21 cellular contexts compared by ENCODE assay signal in the genomic region with DNA sequence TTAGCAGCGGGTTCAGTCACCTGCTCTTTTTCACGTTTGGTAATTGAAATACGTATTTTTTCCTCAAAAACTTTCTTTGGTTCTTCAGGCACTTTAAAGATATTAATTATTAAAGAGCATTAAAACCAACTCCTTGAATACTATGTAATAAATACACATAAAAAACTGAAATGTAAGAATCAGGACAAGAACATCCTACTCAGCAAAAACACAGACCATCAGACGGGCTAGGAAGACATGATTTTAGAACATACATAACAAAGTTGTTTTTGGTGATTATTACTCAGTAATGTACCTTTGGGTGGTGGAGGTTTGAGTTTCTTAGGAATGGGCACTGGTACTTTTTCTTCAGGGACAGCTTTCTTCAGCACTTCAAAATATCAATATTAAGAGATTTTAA.
DNase-seq lines count a peak whose midpoint lies in the region; ATAC-seq, FAIRE-seq and TF ChIP-seq lines count a peak whose summit lies in the region.
"Had no signal": no experiment of that assay in that cellular context is flagged by ENCODE, and none has a peak within 500 bp of the region (broad histone marks: within the 10 kb centered on the region; RNA-seq: fewer than 3 reads in every experiment).

No MANE protein-coding gene starts in this region.

- no peak overlapping the region for H2BK15ac ChIP-seq in IMR-90 (ENCODE audit: low read depth, low read length)

- no peak for TF ChIP-seq RAD21 in HepG2 (CRISPR knock-in tag; IDR thresholded peaks at IDR 0.05)
- TF ChIP-seq RAD21 in IMR-90 (IDR thresholded peaks at IDR 0.05; ENCODE audit: low read length), result no peak

- ATAC-seq in HepG2 (no peak), right lobe of liver (no peak), IMR-90 (ENCODE audit: low read depth) (no peak), psoas muscle (peak in 1 of 4 donors; percentile 6), HG03045 (IDR thresholded peaks at IDR 0.05; ENCODE audit: unreplicated experiment) (no peak)
- ATAC-seq: CD8-positive, alpha-beta T cell had no signal

- no peak overlapping the region for H3K23ac ChIP-seq in IMR-90 (ENCODE audit: low read depth, low read length)

- H2AK9ac ChIP-seq in IMR-90 (replicated peaks; ENCODE audit: low read depth, low read length, poor library complexity), result no peak overlapping the region

- no peak overlapping the region for H3K14ac ChIP-seq in IMR-90 (replicated peaks; ENCODE audit: low read depth, low read length)

- H4K20me1 ChIP-seq in HepG2 (ENCODE audit: insufficient read depth, low read length), result no peaks in the 10 kb centered on the region
- H4K20me1 ChIP-seq in IMR-90 (ENCODE audit: insufficient read depth, low read length), result no peaks in the 10 kb centered on the region
- H4K20me1 ChIP-seq: BLaER1 treated with 17β-estradiol and CSF1 and Interleukin-3, amounts not matched to agents 10 nM and 100 nM had no signal

- H3K4me3 ChIP-seq in HepG2 (replicated peaks in 1 of 3; ENCODE audit: insufficient read depth in 1 of 3, low read depth in 2 of 3, low read length in 3 of 3), result no peak overlapping the region
- no peak overlapping the region for H3K4me3 ChIP-seq in right lobe of liver
- no peak overlapping the region for H3K4me3 ChIP-seq in IMR-90 (ENCODE audit: insufficient read depth, low read depth, low read length)
- H3K4me3 ChIP-seq in psoas muscle, result no peak overlapping the region
- H3K4me3 ChIP-seq: BLaER1 treated with 17β-estradiol and CSF1 and Interleukin-3, amounts not matched to agents 10 nM and 100 nM had no signal

- H3K79me2 ChIP-seq in HepG2 (ENCODE audit: insufficient read depth, low read length), result no peaks in the 10 kb centered on the region

- H3K27ac ChIP-seq in HepG2 (ENCODE audit: extremely low read length, insufficient read depth, low read length), result no peak overlapping the region
- H3K27ac ChIP-seq in right lobe of liver, result no peak overlapping the region
- no peak overlapping the region for H3K27ac ChIP-seq in IMR-90 (ENCODE audit: insufficient read depth, low read length)
- H3K27ac ChIP-seq in psoas muscle, result peak overlapping the region; percentile 57
- H3K27ac ChIP-seq: BLaER1 treated with 17β-estradiol and CSF1 and Interleukin-3, amounts not matched to agents 10 nM and 100 nM; C4-2B had no signal

- no peak overlapping the region for H4K91ac ChIP-seq in IMR-90 (ENCODE audit: insufficient read depth, low read depth, low read length)

- H3K9ac ChIP-seq in HepG2 (ENCODE audit: insufficient read depth, low read depth, low read length) (no peak overlapping the region), IMR-90 (ENCODE audit: low read depth, low read length) (no peak overlapping the region)
- H3K9ac ChIP-seq: BLaER1 treated with 17β-estradiol and CSF1 and Interleukin-3, amounts not matched to agents 10 nM and 100 nM had no signal

- DNase-seq in HepG2 (ENCODE audit: low spot score) (no peak), right lobe of liver (no peak), IMR-90 (no peak), psoas muscle (no peak), MV-4-11 (lab: John Stamatoyannopoulos, UW) (no peak)
- DNase-seq: 8988T; AML-193; Caco-2; Calu3; CD4-positive, alpha-beta T cell; CD8-positive, alpha-beta T cell; DMS79 treated with DMSO at 0.1 percent for 48 hours; GF-D8 had no signal

- no peak for FAIRE-seq in HepG2 (lab: Jason Lieb, UNC)
- FAIRE-seq: A204.1, D721Med, G401.6, GM12891, GM19239 had no signal

- WGBS in HepG2 (ENCODE audit: low lambda C conversion rate), result 5% methylated on average over 4 of the region's 4 CpGs
- 44% methylated on average over 4 of the region's 4 CpGs for WGBS in right lobe of liver (ENCODE audit: insufficient coverage, low coverage, low lambda C conversion rate, missing lambda C conversion rate)
- no CpG with 5 or more reads among the region's 4 CpGs for WGBS in IMR-90 (ENCODE audit: extremely low coverage in 2 of 2, insufficient read length in 1 of 2), 2 experiments
- 60 to 65% (median 64%) methylated on average over 4 of the region's 4 CpGs for WGBS in psoas muscle, 3 donors

- no peak overlapping the region for H2BK20ac ChIP-seq in IMR-90 (ENCODE audit: low read depth, low read length)

- in situ Hi-C loops in HepG2 (cut with HindIII; ENCODE audit: extremely low pct_ligation_motif_present, low pct_unique_long_range_greater_than_20kb) (no loop called here), IMR-90 (cut with MboI; ENCODE audit: low sequenced_read_pairs) (no loop called here)

- H3K4me2 ChIP-seq in HepG2 (ENCODE audit: low read depth, low read length), result no peak overlapping the region
- no peak overlapping the region for H3K4me2 ChIP-seq in IMR-90 (ENCODE audit: low read depth, low read length)
- H3K4me2 ChIP-seq: BLaER1 treated with 17β-estradiol and CSF1 and Interleukin-3, amounts not matched to agents 10 nM and 100 nM had no signal

- H4K5ac ChIP-seq in IMR-90 (ENCODE audit: low read depth, low read length), result no peak overlapping the region

- dilution Hi-C loops in IMR-90 (cut with HindIII; ENCODE audit: low sequenced_read_pairs, unreplicated experiment), result no loop called here

- no peak overlapping the region for H3K18ac ChIP-seq in IMR-90 (ENCODE audit: low read depth, low read length)

- no peak overlapping the region for H2BK5ac ChIP-seq in IMR-90 (ENCODE audit: low read depth, low read length, poor library complexity, severe bottlenecking)

- no peak overlapping the region for H3K56ac ChIP-seq in IMR-90 (ENCODE audit: extremely low read depth, insufficient read depth, low read length)

- H3K27me3 ChIP-seq in HepG2 (ENCODE audit: control insufficient read depth in 1 of 2, insufficient read depth in 2 of 2, low read length in 2 of 2) (no peaks in the 10 kb centered on the region), right lobe of liver (no peaks in the 10 kb centered on the region), IMR-90 (ENCODE audit: control insufficient read depth, insufficient read depth, low read length) (no peaks in the 10 kb centered on the region), psoas muscle (ENCODE audit: insufficient read depth in 3 of 3, low read length in 2 of 3) (no peaks in the 10 kb centered on the region)
- H3K27me3 ChIP-seq: BLaER1 treated with 17β-estradiol and CSF1 and Interleukin-3, amounts not matched to agents 10 nM and 100 nM had no signal

- CTCF ChIA-PET in HepG2 (lab: Yijun Ruan, JAX; ENCODE audit: low intra/inter-chr PET ratio, low total read pairs), result no interaction called here
- CTCF ChIA-PET in IMR-90 (lab: Yijun Ruan, JAX), result no interaction called here

- no peaks in the 10 kb centered on the region for H3K9me1 ChIP-seq in IMR-90 (ENCODE audit: insufficient read depth, low read length)

- no peak overlapping the region for H3K4ac ChIP-seq in IMR-90 (ENCODE audit: low read depth, low read length)

- H2AFZ ChIP-seq in HepG2 (ENCODE audit: low read length) (no peak overlapping the region), IMR-90 (replicated peaks; ENCODE audit: low read length, poor library complexity) (no peak overlapping the region)

- intact Hi-C loops in HepG2 (cut with micrococcal nuclease; ENCODE audit: unreplicated experiment) (no loop called here), right lobe of liver (cut with DNase I) (no loop called here), IMR-90 (cut with micrococcal nuclease) (no loop called here), psoas muscle (cut with DNase I) (no loop called here)

- H3K79me1 ChIP-seq in IMR-90 (ENCODE audit: low read depth in 1 of 2, low read length in 2 of 2), result no peaks in the 10 kb centered on the region

- BruUV-seq in HepG2 (replicated peaks; lab: Mats Ljungman, UMichigan) (no TSS peak), IMR-90 (replicated peaks; lab: Mats Ljungman, UMichigan) (no TSS peak)

- no peak for TF ChIP-seq EP300 in HepG2 (IDR thresholded peaks at IDR 0.05; ENCODE audit: low read depth in 2 of 2, low read length in 2 of 2)
- TF ChIP-seq EP300 in HepG2 (CRISPR knock-in tag; IDR thresholded peaks at IDR 0.05; ENCODE audit: borderline replicate concordance), result no peak

- H3K4me1 ChIP-seq in HepG2 (ENCODE audit: insufficient read depth, low read length) (no peaks in the 10 kb centered on the region), right lobe of liver (no peaks in the 10 kb centered on the region), IMR-90 (ENCODE audit: control insufficient read depth, insufficient read depth, low read length) (no peaks in the 10 kb centered on the region), psoas muscle (peaks cover 50% of the 10 kb centered on the region)
- H3K4me1 ChIP-seq: BLaER1 treated with 17β-estradiol and CSF1 and Interleukin-3, amounts not matched to agents 10 nM and 100 nM; Caco-2 had no signal

- TF ChIP-seq CTCF in HepG2 (CRISPR knock-in tag; IDR thresholded peaks at IDR 0.05) (no peak), right lobe of liver (IDR thresholded peaks at IDR 0.05) (no peak), IMR-90 (conservative IDR thresholded peaks at IDR 0.05; ENCODE audit: low read depth, low read length) (no peak), psoas muscle (IDR thresholded peaks at IDR 0.05) (no peak)

- TF ChIP-seq POLR2A in HepG2 (IDR thresholded peaks at IDR 0.05; ENCODE audit: insufficient read depth in 1 of 2, low read depth in 2 of 2, low read length in 2 of 2) (no peak), right lobe of liver (IDR thresholded peaks at IDR 0.05) (no peak), IMR-90 (IDR thresholded peaks at IDR 0.05; ENCODE audit: low read depth, low read length) (no peak)

- H4K8ac ChIP-seq in IMR-90 (ENCODE audit: low read depth in 2 of 2, low read length in 2 of 2), result no peak overlapping the region

- POLR2A ChIA-PET in HepG2 (lab: Yijun Ruan, JAX) (no interaction called here), IMR-90 (lab: Charles Lee; ENCODE audit: unreplicated experiment) (no interaction called here)

- H3K36me3 ChIP-seq in HepG2 (replicated peaks in 1 of 2; ENCODE audit: control insufficient read depth in 1 of 2, insufficient read depth in 2 of 2, low read length in 2 of 2) (no peaks in the 10 kb centered on the region), right lobe of liver (no peaks in the 10 kb centered on the region), IMR-90 (ENCODE audit: control insufficient read depth, insufficient read depth, low read length) (no peaks in the 10 kb centered on the region), psoas muscle (ENCODE audit: insufficient read depth in 1 of 2, low read depth in 1 of 2) (peaks cover 11 to 99% of the 10 kb centered on the region in 2 donors)
- H3K36me3 ChIP-seq: BLaER1 treated with 17β-estradiol and CSF1 and Interleukin-3, amounts not matched to agents 10 nM and 100 nM had no signal

- no peaks in the 10 kb centered on the region for H3K9me3 ChIP-seq in HepG2 (ENCODE audit: low read length)
- no peaks in the 10 kb centered on the region for H3K9me3 ChIP-seq in right lobe of liver
- H3K9me3 ChIP-seq in IMR-90 (ENCODE audit: control insufficient read depth, insufficient read depth, low read length), result no peaks in the 10 kb centered on the region
- no peaks in the 10 kb centered on the region for H3K9me3 ChIP-seq in psoas muscle
- H3K9me3 ChIP-seq: BLaER1 treated with 17β-estradiol and CSF1 and Interleukin-3, amounts not matched to agents 10 nM and 100 nM; Caco-2 had no signal

- no peak overlapping the region for H2AK5ac ChIP-seq in IMR-90 (ENCODE audit: low read depth, low read length)

- H2BK120ac ChIP-seq in IMR-90 (ENCODE audit: low read depth, low read length), result no peak overlapping the region

TF ChIP-seq in HepG2, 621 proteins besides CTCF, POLR2A, EP300 and RAD21 (continues in another document):
- no peak for TF ChIP-seq ZNF607 (CRISPR knock-in tag; IDR thresholded peaks at IDR 0.05; ENCODE audit: borderline replicate concordance)

TF ChIP-seq in IMR-90, 13 proteins besides CTCF, POLR2A, EP300 and RAD21 (continues in another document):
- peak; percentile 45; the same call in 1 of the 2 replicates for TF ChIP-seq MAFK (IDR thresholded peaks at IDR 0.05; ENCODE audit: low read depth, low read length)
